24 cellular contexts compared by ENCODE assay signal in genomic region chr21:33219961-33220360, GRCh38.
"Had no signal": no experiment of that assay in that cellular context is flagged by ENCODE, and none has a peak within 500 bp of the region (broad histone marks: within the 10 kb centered on the region; RNA-seq: fewer than 3 reads in every experiment).

No MANE protein-coding gene starts in this region.

- H3K36me3 ChIP-seq: brain microvascular endothelial cell, cardiac muscle cell had no signal

- ATAC-seq: WTC11 had no signal

- H3K4me3 Mint-ChIP-seq: activated CD4-positive, alpha-beta memory T cell treated with anti-CD3 and anti-CD28 coated beads for 36 hours; activated T-cell treated with anti-CD3 and anti-CD28 coated beads, Interleukin-2, amount 50 U/mL, for 24 hours; activated T-helper 1 cell treated with anti-CD3 and anti-CD28 coated beads, Interleukin-12 subunit alpha, Interleukin-12 subunit beta, Interleukin-2, Interleukin-4 antibody, amounts not matched to agents 30 ng/mL and 10 ng/mL and 1 ng/mL, durations not matched to agents 14 hours and 24 hours and 36 hours; T-helper 1 cell treated with Interleukin-12 subunit alpha and Interleukin-12 subunit beta and Interleukin-4 antibody, amounts not matched to agents 30 μg/mL and 1 μg/mL, for 36 hours; WTC11 had no signal

- H3K4me3 ChIP-seq: cardiac muscle cell, PC-9 had no signal

- H3K27ac ChIP-seq: brain microvascular endothelial cell, cardiac muscle cell, PC-9 had no signal

- DNase-seq: activated CD4-positive, alpha-beta memory T cell treated with anti-CD3 and anti-CD28 coated beads for 36 hours; activated CD4-positive, alpha-beta T cell treated with anti-CD3 and anti-CD28 coated beads for 48 hours; activated CD4-positive, CD25-positive, alpha-beta regulatory T cell treated with anti-CD3 and anti-CD28 coated beads, Interleukin-2, amount 50 U/mL, for 72 hours; activated effector memory CD4-positive, alpha-beta T cell treated with Interleukin-2 at 50 U/mL for 16 hours; activated naive CD4-positive, alpha-beta T cell; activated T-cell treated with anti-CD3 and anti-CD28 coated beads, Interleukin-2, amount 50 U/mL, for 24 hours; brain microvascular endothelial cell; cerebellar nuclear complex; Karpas-422; MM.1S; NCI-H1105; NCI-H1436; NCI-H1694 treated with DMSO at 0.1 percent for 48 hours; NCI-H2029 treated with DMSO at 0.1 percent for 48 hours; NCI-H510A treated with DMSO at 0.1 percent for 48 hours; NCI-H69; PC-9; SHP77 treated with DMSO at 0.1 percent for 48 hours; T-helper 9 cell had no signal

- H3K9me3 Mint-ChIP-seq: activated CD4-positive, alpha-beta memory T cell treated with anti-CD3 and anti-CD28 coated beads for 36 hours had no signal

- H3K27me3 ChIP-seq: brain microvascular endothelial cell, cardiac muscle cell had no signal

- H3K27me3 Mint-ChIP-seq: activated CD4-positive, alpha-beta memory T cell treated with anti-CD3 and anti-CD28 coated beads for 36 hours; activated naive CD8-positive, alpha-beta T cell; activated T-cell treated with anti-CD3 and anti-CD28 coated beads, Interleukin-2, amount 50 U/mL, for 24 hours had no signal

- H3K27ac Mint-ChIP-seq: activated CD4-positive, alpha-beta memory T cell treated with anti-CD3 and anti-CD28 coated beads for 36 hours; activated T-cell treated with anti-CD3 and anti-CD28 coated beads, Interleukin-2, amount 50 U/mL, for 24 hours; activated T-helper 1 cell treated with anti-CD3 and anti-CD28 coated beads, Interleukin-12 subunit alpha, Interleukin-12 subunit beta, Interleukin-2, Interleukin-4 antibody, amounts not matched to agents 30 ng/mL and 10 ng/mL and 1 ng/mL, durations not matched to agents 14 hours and 24 hours and 36 hours; T-helper 1 cell treated with Interleukin-12 subunit alpha and Interleukin-12 subunit beta and Interleukin-4 antibody, amounts not matched to agents 30 μg/mL and 1 μg/mL, for 36 hours; WTC11 had no signal
